8 cellular contexts compared by ENCODE assay signal in the genomic region with DNA sequence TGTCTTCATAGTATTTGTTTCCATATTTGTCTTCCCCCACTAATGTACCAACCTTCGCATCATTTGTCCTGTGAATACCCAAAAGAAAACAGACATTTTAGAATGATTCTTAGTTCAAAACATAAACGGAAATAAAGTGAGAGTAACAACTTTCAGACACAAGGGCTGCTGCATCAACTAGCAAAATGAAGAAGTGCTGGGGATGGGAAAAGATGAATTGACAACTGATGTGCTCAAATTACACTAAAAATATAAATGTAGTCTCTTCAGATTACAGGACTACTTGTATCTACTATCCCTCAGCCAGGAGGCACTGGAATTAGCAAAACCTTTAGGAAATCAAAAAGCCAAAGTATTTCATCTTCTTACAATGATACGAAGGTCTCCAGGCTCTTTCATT. TPM values are rescaled to one million over a fixed set of nuclear protein-coding genes. Genes with fewer than 3 reads are reported as not detected.
DNase-seq lines count a peak whose midpoint lies in the region; ATAC-seq, FAIRE-seq and TF ChIP-seq lines count a peak whose summit lies in the region.

No MANE protein-coding gene starts in this region.

- WGBS in HUES64: 67% methylated on average over 3 of the region's 3 CpGs

- no peak for DNase-seq in AG04450 (ENCODE audit: low read depth, low spot score)
- no peak for DNase-seq in breast epithelium (ENCODE audit: low spot score in 2 of 2)
- no peak for DNase-seq in NCI-H1417 treated with DMSO at 0.1 percent for 48 hours (lab: John Stamatoyannopoulos, UW)
- no peak for DNase-seq in D721Med (ENCODE audit: insufficient read length, low spot score)
- DNase-seq in NCI-H1092 (lab: John Stamatoyannopoulos, UW): no peak

- intact Hi-C loops in breast epithelium (cut with DNase I; ENCODE audit: low total_unique reads): no loop called here

- no peak for FAIRE-seq in D721Med (lab: Jason Lieb, UNC)

- H3K9ac ChIP-seq in HUES64 (ENCODE audit: low read depth, low read length) (peak overlapping the region; percentile 90), mucosa of stomach (ENCODE audit: low read length) (peak overlapping the region; percentile 88)

- no peak for ATAC-seq in esophagus mucosa

- TF ChIP-seq CTCF in AG04450 (IDR thresholded peaks at IDR 0.05; ENCODE audit: low read depth, low read length) (no peak), breast epithelium (IDR thresholded peaks at IDR 0.05) (no peak), D721Med (IDR thresholded peaks at IDR 0.05; ENCODE audit: insufficient read depth, missing control alignments) (no peak)

- H3K9me3 ChIP-seq in AG04450 (ENCODE audit: control insufficient read depth, insufficient read depth, low read length) (peaks cover 3% of the 10 kb centered on the region), HUES64 (ENCODE audit: insufficient read depth, low read depth, low read length) (no peaks in the 10 kb centered on the region), breast epithelium (peaks cover 0 to 1% of the 10 kb centered on the region in 2 donors), mucosa of stomach (ENCODE audit: control insufficient read depth, low read length) (no peaks in the 10 kb centered on the region)

- H3K27ac ChIP-seq in AG04450 (ENCODE audit: low read depth, low read length): peak overlapping the region; percentile 33
- peak overlapping the region; percentile 83 for H3K27ac ChIP-seq in HUES64 (ENCODE audit: low read depth, low read length)
- peak overlapping the region; percentile 81 to 84 for H3K27ac ChIP-seq in breast epithelium

- TF ChIP-seq POLR2A in breast epithelium (IDR thresholded peaks at IDR 0.05): no peak

- POLR2A ChIA-PET in AG04450 (lab: Yijun Ruan, JAX): interaction anchor here (0.5 to 1.7 kb wide), 4 partner anchors 9 to 1490 kb away, joined by 3 to 7 read pairs (median 6); no protein-coding TSS in a partner anchor

- H3K4me3 ChIP-seq in AG04450 (ENCODE audit: low read depth, low read length) (peak overlapping the region; percentile 90), HUES64 (ENCODE audit: low read length) (peak overlapping the region; percentile 87), breast epithelium (peak overlapping the region; percentile 79 to 96 (median 87)), mucosa of stomach (ENCODE audit: low read length) (peak overlapping the region; percentile 94)

- no peaks in the 10 kb centered on the region for H3K27me3 ChIP-seq in AG04450 (ENCODE audit: control insufficient read depth, insufficient read depth, low read length)
- H3K27me3 ChIP-seq in HUES64 (ENCODE audit: insufficient read depth, low read length): no peaks in the 10 kb centered on the region
- H3K27me3 ChIP-seq in breast epithelium: no peaks in the 10 kb centered on the region
- H3K27me3 ChIP-seq in mucosa of stomach (ENCODE audit: control insufficient read depth, insufficient read depth, low read length): no peaks in the 10 kb centered on the region

- H3K4me1 ChIP-seq in HUES64 (ENCODE audit: insufficient read depth, low read length) (0 out of 2 replicates have a peak, but pooled peaks cover 4% of the 10 kb centered on the region), breast epithelium (no peaks in the 10 kb centered on the region), mucosa of stomach (ENCODE audit: control insufficient read depth, insufficient read depth, low read length) (no peaks in the 10 kb centered on the region)

- CTCF ChIA-PET in AG04450 (lab: Charles Lee): no interaction called here

- H3K36me3 ChIP-seq in HUES64 (ENCODE audit: insufficient read depth, low read length) (peaks cover 13% of the 10 kb centered on the region), breast epithelium (no peaks in the 10 kb centered on the region), mucosa of stomach (ENCODE audit: control insufficient read depth, insufficient read depth, low read length) (no peaks in the 10 kb centered on the region)

RNA-seq across cellular contexts. Expression of a gene that starts 0.7 kb away (rescaled TPM):
- 179 and 188 TPM in 2 replicates for polyA plus RNA-seq in AG04450 (2011; rRNA removed)
- polyA minus RNA-seq in AG04450 (2011; rRNA and poly(A)+ RNA removed): 67.0 and 91.1 TPM in 2 replicates
- 127 TPM for polyA plus RNA-seq in HUES64 (2013, experiment 1 of 2)
- 147 TPM for polyA plus RNA-seq in HUES64 (2013, experiment 2 of 2)
- total RNA-seq in breast epithelium: 100 to 1,000 TPM in 1 of 3 donors, 10 to 100 TPM in 2; 72.4 to 104 (median 75.1) TPM
- total RNA-seq in esophagus mucosa: 91.3 TPM

Comparison
In these comparisons a context has a peak if more than half of its experiments do, and no peak if none do; other contexts are left out.
1. H3K27ac ChIP-seq: peak in every context shown above with its lines; median percentile 83 in HUES64; 82 in breast epithelium; 33 in AG04450.